Comparison of ENCODE assay signal across 16 cellular contexts in genomic region chr11:14873632-14874031, GRCh38.
"Had no signal": no experiment of that assay in that cellular context is flagged by ENCODE, and none has a peak within 500 bp of the region (broad histone marks: within the 10 kb centered on the region; RNA-seq: fewer than 3 reads in every experiment).

No MANE protein-coding gene starts in this region.

- H3K27ac Mint-ChIP-seq: naive B cell, type B pancreatic cell had no signal

- DNase-seq: cortex of kidney; effector memory CD4-positive, alpha-beta T cell; head of caudate nucleus; kidney; left colon; left ventricle myocardium superior; mesendoderm; naive B cell; right cardiac atrium; stimulated activated CD4-positive, alpha-beta T cell treated with anti-CD3 and anti-CD28 coated beads, Interleukin-2, amount 100 ng/mL, for 48 hours; stimulated activated naive CD4-positive, alpha-beta T cell treated with Interleukin-2 at 50 U/mL for 16 hours; thyroid gland had no signal

- H3K4me3 Mint-ChIP-seq: naive B cell, type B pancreatic cell had no signal

- H3K27ac ChIP-seq: hepatocyte, neutrophil, suprapubic skin, thyroid gland had no signal

- H3K27me3 Mint-ChIP-seq: naive B cell, type B pancreatic cell had no signal

- H3K9me3 Mint-ChIP-seq: naive B cell, type B pancreatic cell had no signal
